ENCODE assay signal across 2 cellular contexts in the genomic region with DNA sequence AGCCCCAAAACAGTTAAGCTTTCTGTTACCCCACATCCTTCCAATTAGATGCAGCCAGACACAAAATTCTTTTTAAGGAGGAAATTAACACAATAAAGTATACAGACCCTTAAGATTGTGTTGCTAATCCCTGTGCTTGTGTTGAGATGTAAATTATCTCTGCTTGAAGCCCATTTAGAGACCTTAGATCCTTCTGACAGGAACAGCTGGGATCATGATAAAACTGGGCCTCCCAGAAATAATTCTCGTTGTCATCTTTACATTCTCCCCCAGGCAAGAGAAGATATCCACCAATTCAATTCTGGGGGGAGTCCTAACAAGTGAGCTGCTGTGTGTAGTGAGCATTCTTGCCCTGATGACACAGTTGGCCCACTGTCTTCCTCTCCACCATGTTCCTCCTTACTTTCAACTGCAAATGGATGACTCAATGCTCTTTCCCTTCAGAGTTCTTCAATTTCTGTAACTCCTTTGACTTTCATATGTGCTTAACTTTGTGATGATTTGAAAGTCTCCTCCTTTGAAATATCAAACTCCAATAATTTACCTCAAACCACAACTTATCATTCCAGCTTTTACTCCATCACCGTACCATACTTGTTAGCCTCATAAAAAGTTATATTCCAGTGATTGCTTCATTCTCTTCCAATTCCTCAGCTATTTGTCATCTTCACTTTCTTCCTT.
TF ChIP-seq lines count a peak whose summit lies in the region.

No MANE protein-coding gene starts in this region.

TF ChIP-seq in IMR-90, 13 proteins besides CTCF, POLR2A, EP300 and RAD21 (continued from another document):
- TF ChIP-seq RFX5 (IDR thresholded peaks at IDR 0.05; ENCODE audit: low read depth, low read length) (no peak), CEBPB (IDR thresholded peaks at IDR 0.05; ENCODE audit: low read depth, low read length) (no peak), RCOR1 (IDR thresholded peaks at IDR 0.05; ENCODE audit: insufficient replicate concordance, low read length) (no peak), MAZ (IDR thresholded peaks at IDR 0.05; ENCODE audit: borderline replicate concordance, low read depth, low read length) (no peak), MXI1 (IDR thresholded peaks at IDR 0.05; ENCODE audit: borderline replicate concordance, low read depth, low read length) (no peak), NFE2L2 (IDR thresholded peaks at IDR 0.05; ENCODE audit: low read depth, low read length) (no peak), SMC3 (IDR thresholded peaks at IDR 0.05; ENCODE audit: low read depth, low read length) (no peak)
- TF ChIP-seq, protein P1, sequence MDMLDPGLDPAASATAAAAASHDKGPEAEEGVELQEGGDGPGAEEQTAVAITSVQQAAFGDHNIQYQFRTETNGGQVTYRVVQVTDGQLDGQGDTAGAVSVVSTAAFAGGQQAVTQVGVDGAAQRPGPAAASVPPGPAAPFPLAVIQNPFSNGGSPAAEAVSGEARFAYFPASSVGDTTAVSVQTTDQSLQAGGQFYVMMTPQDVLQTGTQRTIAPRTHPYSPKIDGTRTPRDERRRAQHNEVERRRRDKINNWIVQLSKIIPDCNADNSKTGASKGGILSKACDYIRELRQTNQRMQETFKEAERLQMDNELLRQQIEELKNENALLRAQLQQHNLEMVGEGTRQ (IDR thresholded peaks at IDR 0.05; ENCODE audit: low read depth, low read length), result no peak
- TF ChIP-seq, protein P2, sequence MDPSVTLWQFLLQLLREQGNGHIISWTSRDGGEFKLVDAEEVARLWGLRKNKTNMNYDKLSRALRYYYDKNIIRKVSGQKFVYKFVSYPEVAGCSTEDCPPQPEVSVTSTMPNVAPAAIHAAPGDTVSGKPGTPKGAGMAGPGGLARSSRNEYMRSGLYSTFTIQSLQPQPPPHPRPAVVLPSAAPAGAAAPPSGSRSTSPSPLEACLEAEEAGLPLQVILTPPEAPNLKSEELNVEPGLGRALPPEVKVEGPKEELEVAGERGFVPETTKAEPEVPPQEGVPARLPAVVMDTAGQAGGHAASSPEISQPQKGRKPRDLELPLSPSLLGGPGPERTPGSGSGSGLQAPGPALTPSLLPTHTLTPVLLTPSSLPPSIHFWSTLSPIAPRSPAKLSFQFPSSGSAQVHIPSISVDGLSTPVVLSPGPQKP (IDR thresholded peaks at IDR 0.05; ENCODE audit: borderline replicate concordance, low read depth, low read length), result no peak

TF ChIP-seq in WTC11, 78 proteins besides CTCF, POLR2A, EP300 and RAD21 (continued from another document):
- TF ChIP-seq, protein P3, sequence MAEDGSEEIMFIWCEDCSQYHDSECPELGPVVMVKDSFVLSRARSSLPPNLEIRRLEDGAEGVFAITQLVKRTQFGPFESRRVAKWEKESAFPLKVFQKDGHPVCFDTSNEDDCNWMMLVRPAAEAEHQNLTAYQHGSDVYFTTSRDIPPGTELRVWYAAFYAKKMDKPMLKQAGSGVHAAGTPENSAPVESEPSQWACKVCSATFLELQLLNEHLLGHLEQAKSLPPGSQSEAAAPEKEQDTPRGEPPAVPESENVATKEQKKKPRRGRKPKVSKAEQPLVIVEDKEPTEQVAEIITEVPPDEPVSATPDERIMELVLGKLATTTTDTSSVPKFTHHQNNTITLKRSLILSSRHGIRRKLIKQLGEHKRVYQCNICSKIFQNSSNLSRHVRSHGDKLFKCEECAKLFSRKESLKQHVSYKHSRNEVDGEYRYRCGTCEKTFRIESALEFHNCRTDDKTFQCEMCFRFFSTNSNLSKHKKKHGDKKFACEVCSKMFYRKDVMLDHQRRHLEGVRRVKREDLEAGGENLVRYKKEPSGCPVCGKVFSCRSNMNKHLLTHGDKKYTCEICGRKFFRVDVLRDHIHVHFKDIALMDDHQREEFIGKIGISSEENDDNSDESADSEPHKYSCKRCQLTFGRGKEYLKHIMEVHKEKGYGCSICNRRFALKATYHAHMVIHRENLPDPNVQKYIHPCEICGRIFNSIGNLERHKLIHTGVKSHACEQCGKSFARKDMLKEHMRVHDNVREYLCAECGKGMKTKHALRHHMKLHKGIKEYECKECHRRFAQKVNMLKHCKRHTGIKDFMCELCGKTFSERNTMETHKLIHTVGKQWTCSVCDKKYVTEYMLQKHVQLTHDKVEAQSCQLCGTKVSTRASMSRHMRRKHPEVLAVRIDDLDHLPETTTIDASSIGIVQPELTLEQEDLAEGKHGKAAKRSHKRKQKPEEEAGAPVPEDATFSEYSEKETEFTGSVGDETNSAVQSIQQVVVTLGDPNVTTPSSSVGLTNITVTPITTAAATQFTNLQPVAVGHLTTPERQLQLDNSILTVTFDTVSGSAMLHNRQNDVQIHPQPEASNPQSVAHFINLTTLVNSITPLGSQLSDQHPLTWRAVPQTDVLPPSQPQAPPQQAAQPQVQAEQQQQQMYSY (CRISPR knock-in tag; IDR thresholded peaks at IDR 0.05), result no peak
- no peak for TF ChIP-seq ZNF219 (CRISPR knock-in tag; IDR thresholded peaks at IDR 0.05; ENCODE audit: borderline replicate concordance)
- TF ChIP-seq, protein P4, sequence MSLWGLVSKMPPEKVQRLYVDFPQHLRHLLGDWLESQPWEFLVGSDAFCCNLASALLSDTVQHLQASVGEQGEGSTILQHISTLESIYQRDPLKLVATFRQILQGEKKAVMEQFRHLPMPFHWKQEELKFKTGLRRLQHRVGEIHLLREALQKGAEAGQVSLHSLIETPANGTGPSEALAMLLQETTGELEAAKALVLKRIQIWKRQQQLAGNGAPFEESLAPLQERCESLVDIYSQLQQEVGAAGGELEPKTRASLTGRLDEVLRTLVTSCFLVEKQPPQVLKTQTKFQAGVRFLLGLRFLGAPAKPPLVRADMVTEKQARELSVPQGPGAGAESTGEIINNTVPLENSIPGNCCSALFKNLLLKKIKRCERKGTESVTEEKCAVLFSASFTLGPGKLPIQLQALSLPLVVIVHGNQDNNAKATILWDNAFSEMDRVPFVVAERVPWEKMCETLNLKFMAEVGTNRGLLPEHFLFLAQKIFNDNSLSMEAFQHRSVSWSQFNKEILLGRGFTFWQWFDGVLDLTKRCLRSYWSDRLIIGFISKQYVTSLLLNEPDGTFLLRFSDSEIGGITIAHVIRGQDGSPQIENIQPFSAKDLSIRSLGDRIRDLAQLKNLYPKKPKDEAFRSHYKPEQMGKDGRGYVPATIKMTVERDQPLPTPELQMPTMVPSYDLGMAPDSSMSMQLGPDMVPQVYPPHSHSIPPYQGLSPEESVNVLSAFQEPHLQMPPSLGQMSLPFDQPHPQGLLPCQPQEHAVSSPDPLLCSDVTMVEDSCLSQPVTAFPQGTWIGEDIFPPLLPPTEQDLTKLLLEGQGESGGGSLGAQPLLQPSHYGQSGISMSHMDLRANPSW (CRISPR knock-in tag; conservative IDR thresholded peaks at IDR 0.05; ENCODE audit: low read depth), result no peak
